ENCODE assay signal across 21 cellular contexts in genomic region chr1:70256664-70257063, GRCh38.
"Had no signal": no experiment of that assay in that cellular context is flagged by ENCODE, and none has a peak within 500 bp of the region (broad histone marks: within the 10 kb centered on the region; RNA-seq: fewer than 3 reads in every experiment).

No MANE protein-coding gene starts in this region.

- ATAC-seq: activated CD8-positive, alpha-beta T cell treated with anti-CD3 and anti-CD28 coated beads for 36 hours; activated T-cell treated with anti-CD3 and anti-CD28 coated beads, Interleukin-2, amount 50 U/mL, for 4 hours; naive thymus-derived CD8-positive, alpha-beta T cell; pancreas; stimulated activated effector memory CD8-positive, alpha-beta T cell treated with anti-CD3 and anti-CD28 coated beads, Interleukin-12 subunit alpha, Interleukin-12 subunit beta, amount 100 ng/mL, for 72 hours; T-cell had no signal

- H3K4me3 ChIP-seq: ascending aorta, coronary artery, pancreas, sigmoid colon, testis had no signal

- H3K27me3 ChIP-seq: ascending aorta, neutrophil, pancreas, sigmoid colon, testis had no signal

- DNase-seq: activated CD4-positive, alpha-beta T cell treated with anti-CD3 and anti-CD28 coated beads for 48 hours; activated CD4-positive, CD25-positive, alpha-beta regulatory T cell; activated CD8-positive, alpha-beta T cell treated with anti-CD3 and anti-CD28 coated beads for 36 hours; activated T-cell treated with anti-CD3 and anti-CD28 coated beads, Interleukin-2, amount 50 U/mL, for 4 hours; erythroblast; foreskin melanocyte; glutamatergic neuron; kidney; mesendoderm; naive thymus-derived CD8-positive, alpha-beta T cell; pancreas; sigmoid colon; stimulated activated CD4-positive, alpha-beta T cell treated with anti-CD3 and anti-CD28 coated beads, Interleukin-4, amount 100 ng/mL, for 24 hours; T-cell; testis had no signal

- H3K27ac ChIP-seq: ascending aorta, coronary artery, neutrophil, pancreas, sigmoid colon, testis had no signal

- H3K4me1 ChIP-seq: ascending aorta, pancreas, sigmoid colon, testis had no signal

- H3K27ac Mint-ChIP-seq: activated CD8-positive, alpha-beta T cell treated with anti-CD3 and anti-CD28 coated beads for 36 hours; activated naive CD4-positive, alpha-beta T cell treated with anti-CD3 and anti-CD28 coated beads, Interleukin-2, amount 50 U/mL, for 24 hours; stimulated activated effector memory CD8-positive, alpha-beta T cell treated with anti-CD3 and anti-CD28 coated beads, Interleukin-12 subunit alpha, Interleukin-12 subunit beta, amount 100 ng/mL, for 72 hours; type B pancreatic cell had no signal

- H3K9me3 ChIP-seq: ascending aorta, neutrophil, pancreas, sigmoid colon, testis had no signal

- H3K9me3 Mint-ChIP-seq: activated CD8-positive, alpha-beta T cell treated with anti-CD3 and anti-CD28 coated beads for 36 hours; activated naive CD4-positive, alpha-beta T cell treated with anti-CD3 and anti-CD28 coated beads, Interleukin-2, amount 50 U/mL, for 24 hours; activated T-cell treated with anti-CD3 and anti-CD28 coated beads, Interleukin-2, amount 50 U/mL, for 4 hours; naive thymus-derived CD8-positive, alpha-beta T cell; stimulated activated effector memory CD8-positive, alpha-beta T cell treated with anti-CD3 and anti-CD28 coated beads, Interleukin-12 subunit alpha, Interleukin-12 subunit beta, amount 100 ng/mL, for 72 hours; T-cell; type B pancreatic cell had no signal

- H3K4me3 Mint-ChIP-seq: activated CD8-positive, alpha-beta T cell treated with anti-CD3 and anti-CD28 coated beads for 36 hours; activated naive CD4-positive, alpha-beta T cell treated with anti-CD3 and anti-CD28 coated beads, Interleukin-2, amount 50 U/mL, for 24 hours; activated T-cell treated with anti-CD3 and anti-CD28 coated beads, Interleukin-2, amount 50 U/mL, for 4 hours; naive thymus-derived CD8-positive, alpha-beta T cell; stimulated activated effector memory CD8-positive, alpha-beta T cell treated with anti-CD3 and anti-CD28 coated beads, Interleukin-12 subunit alpha, Interleukin-12 subunit beta, amount 100 ng/mL, for 72 hours; T-cell; type B pancreatic cell had no signal

- H3K27me3 Mint-ChIP-seq: activated CD8-positive, alpha-beta T cell treated with anti-CD3 and anti-CD28 coated beads for 36 hours; activated naive CD4-positive, alpha-beta T cell treated with anti-CD3 and anti-CD28 coated beads, Interleukin-2, amount 50 U/mL, for 24 hours; naive thymus-derived CD8-positive, alpha-beta T cell; T-cell; type B pancreatic cell had no signal

- H3K4me1 Mint-ChIP-seq: activated naive CD4-positive, alpha-beta T cell treated with anti-CD3 and anti-CD28 coated beads, Interleukin-2, amount 50 U/mL, for 24 hours; naive thymus-derived CD8-positive, alpha-beta T cell; stimulated activated effector memory CD8-positive, alpha-beta T cell treated with anti-CD3 and anti-CD28 coated beads, Interleukin-12 subunit alpha, Interleukin-12 subunit beta, amount 100 ng/mL, for 72 hours; T-cell had no signal
